7 cellular contexts compared by ENCODE assay signal in the genomic region with DNA sequence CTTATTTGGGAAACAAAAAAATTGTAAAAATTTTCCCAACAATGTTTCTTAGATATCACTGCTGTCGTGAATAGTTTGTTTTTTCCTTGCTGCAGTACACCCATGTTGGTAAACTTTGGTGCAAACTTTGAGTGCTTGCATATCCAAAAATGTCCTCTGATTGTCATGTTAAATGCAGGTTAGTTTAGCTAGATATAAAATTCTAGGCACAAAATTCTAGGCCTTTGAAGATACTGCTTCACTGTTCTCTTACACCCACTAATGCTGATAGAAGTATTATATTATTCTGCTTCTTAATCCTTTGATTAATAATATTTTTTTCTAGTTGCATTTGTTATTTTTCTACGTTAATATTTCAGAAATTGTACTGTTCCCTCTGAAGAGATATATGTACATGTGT.
"Had no signal": no experiment of that assay in that cellular context is flagged by ENCODE, and none has a peak within 500 bp of the region (broad histone marks: within the 10 kb centered on the region; RNA-seq: fewer than 3 reads in every experiment).

No MANE protein-coding gene starts in this region.

- H3K4me3 ChIP-seq: GM12878 had no signal

- ATAC-seq: GM12878 had no signal

- DNase-seq: GDM1, GF-D8 had no signal

- FAIRE-seq: GM12878, GM12891, GM12892, GM18507, GM19239 had no signal
